ENCODE assay signal across 16 cellular contexts in genomic region chr1:212769372-212770167, GRCh38. TPM values are rescaled to one million over a fixed set of nuclear protein-coding genes. Genes with fewer than 3 reads are reported as not detected.
A peak's percentile ranks its signal among the peaks of the same experiment; 100 is the strongest.
DNase-seq lines count a peak whose midpoint lies in the region; ATAC-seq and TF ChIP-seq lines count a peak whose summit lies in the region.
"Had no signal": no experiment of that assay in that cellular context is flagged by ENCODE, and none has a peak within 500 bp of the region (broad histone marks: within the 10 kb centered on the region; RNA-seq: fewer than 3 reads in every experiment).

No MANE protein-coding gene starts in this region.

- no peak overlapping the region for H3K9ac ChIP-seq in Karpas-422 (ENCODE audit: low read length)
- H3K9ac ChIP-seq: BLaER1 treated with 17β-estradiol and CSF1 and Interleukin-3, amounts not matched to agents 10 nM and 100 nM had no signal

- no peak overlapping the region for H3K27ac ChIP-seq in Karpas-422 (ENCODE audit: low read length)
- H3K27ac ChIP-seq: ascending aorta; BLaER1 treated with 17β-estradiol and CSF1 and Interleukin-3, amounts not matched to agents 10 nM and 100 nM; esophagus muscularis mucosa; right atrium auricular region; uterus had no signal

- peaks cover 86% of the 10 kb centered on the region for H3K79me2 ChIP-seq in Karpas-422 (ENCODE audit: low read length)

- no peak overlapping the region for H3K4me3 ChIP-seq in GM12865 (ENCODE audit: low read depth, low read length)
- H3K4me3 ChIP-seq in Karpas-422 (ENCODE audit: low read length): no peak overlapping the region
- H3K4me3 ChIP-seq: ascending aorta, esophagus muscularis mucosa, right atrium auricular region, uterus had no signal

- peak overlapping the region; percentile 71 for H3K27ac Mint-ChIP-seq in T-helper 2 cell treated with Interferon-gamma antibody and Interleukin-4, amounts not matched to agents 5 μg/mL and 100 μg/mL, for 36 hours
- H3K27ac Mint-ChIP-seq in T-cell: peak overlapping the region in 1 of 2 donors; percentile 59

- DNase-seq in GM12865 (ENCODE audit: low read depth) (peak; percentile 43), iris pigment epithelial cell (ENCODE audit: low read depth) (peak; percentile 9), T-cell (no peak), Karpas-422 (no peak)
- DNase-seq in T-helper 2 cell treated with Interferon-gamma antibody and Interleukin-4, amounts not matched to agents 5 μg/mL and 100 μg/mL, for 36 hours (ENCODE audit: low spot score): no peak
- DNase-seq in stimulated activated CD4-positive, alpha-beta T cell treated with anti-CD3 and anti-CD28 coated beads, Interleukin-4, amount 100 ng/mL, for 24 hours: no peak
- DNase-seq: cortex of kidney, SIG-M5, uterus had no signal

- no peak overlapping the region for H2AFZ ChIP-seq in Karpas-422 (ENCODE audit: low read length)

- H3K4me1 Mint-ChIP-seq in T-helper 2 cell treated with Interferon-gamma antibody and Interleukin-4, amounts not matched to agents 5 μg/mL and 100 μg/mL, for 36 hours (ENCODE audit: low read depth): peaks cover 29% of the 10 kb centered on the region
- H3K4me1 Mint-ChIP-seq in T-cell: peaks cover 36 to 51% (median 38%) of the 10 kb centered on the region in 3 donors
- H3K4me1 Mint-ChIP-seq: neural crest cell had no signal

- H3K9me3 ChIP-seq in Karpas-422 (ENCODE audit: low read length): peaks cover 12% of the 10 kb centered on the region

- no peaks in the 10 kb centered on the region for H4K20me1 ChIP-seq in Karpas-422 (ENCODE audit: insufficient read depth, low read depth, low read length)
- H4K20me1 ChIP-seq: BLaER1 treated with 17β-estradiol and CSF1 and Interleukin-3, amounts not matched to agents 10 nM and 100 nM had no signal

- H3K36me3 Mint-ChIP-seq in T-helper 2 cell treated with Interferon-gamma antibody and Interleukin-4, amounts not matched to agents 5 μg/mL and 100 μg/mL, for 36 hours (ENCODE audit: low read depth): peaks cover 75% of the 10 kb centered on the region
- H3K36me3 Mint-ChIP-seq in T-cell: peaks cover 78% of the 10 kb centered on the region

- peaks cover 55% of the 10 kb centered on the region for H3K36me3 ChIP-seq in Karpas-422 (ENCODE audit: insufficient read depth, low read length)
- H3K36me3 ChIP-seq: uterus had no signal

- no peaks in the 10 kb centered on the region for H3K27me3 ChIP-seq in Karpas-422 (ENCODE audit: low read length)
- H3K27me3 ChIP-seq: ascending aorta; BLaER1 treated with 17β-estradiol and CSF1 and Interleukin-3, amounts not matched to agents 10 nM and 100 nM; esophagus muscularis mucosa; right atrium auricular region; uterus had no signal

- H3K4me2 ChIP-seq in Karpas-422 (ENCODE audit: low read depth, low read length, poor library complexity, severe bottlenecking): no peak overlapping the region
- H3K4me2 ChIP-seq: BLaER1 treated with 17β-estradiol and CSF1 and Interleukin-3, amounts not matched to agents 10 nM and 100 nM had no signal

- peak; percentile 76 for ATAC-seq in GM21360 (IDR thresholded peaks at IDR 0.05; ENCODE audit: unreplicated experiment)
- ATAC-seq in T-cell (replicated peaks in 1 of 4): no peak
- ATAC-seq: left lobe of liver had no signal

- no peak for TF ChIP-seq CTCF in GM12865 (IDR thresholded peaks at IDR 0.05; ENCODE audit: insufficient read depth, low read depth, low read length, missing control alignments)

- no peak overlapping the region for H3K4me3 Mint-ChIP-seq in T-helper 2 cell treated with Interferon-gamma antibody and Interleukin-4, amounts not matched to agents 5 μg/mL and 100 μg/mL, for 36 hours
- H3K4me3 Mint-ChIP-seq in T-cell: no peak overlapping the region
- H3K4me3 Mint-ChIP-seq: neural crest cell had no signal

- H3K27me3 Mint-ChIP-seq in T-helper 2 cell treated with Interferon-gamma antibody and Interleukin-4, amounts not matched to agents 5 μg/mL and 100 μg/mL, for 36 hours (ENCODE audit: low read depth): no peaks in the 10 kb centered on the region
- H3K27me3 Mint-ChIP-seq in T-cell: no peaks in the 10 kb centered on the region

- H3K9me2 ChIP-seq in Karpas-422 (replicated peaks; ENCODE audit: insufficient read depth, low read length): no peaks in the 10 kb centered on the region

- peaks cover 58% of the 10 kb centered on the region for H3K9me3 Mint-ChIP-seq in T-helper 2 cell treated with Interferon-gamma antibody and Interleukin-4, amounts not matched to agents 5 μg/mL and 100 μg/mL, for 36 hours
- peaks cover 11 to 44% (median 21%) of the 10 kb centered on the region in 3 donors for H3K9me3 Mint-ChIP-seq in T-cell

- POLR2A ChIA-PET in T-cell (lab: Charles Lee): interaction anchor here (0.7 kb wide), 2 partner anchors 46 to 230 kb away, joined by 4 read pairs; no protein-coding TSS in a partner anchor

- CTCF ChIA-PET in T-cell (lab: Charles Lee): interaction anchor here (0.6 to 2.1 kb wide), 5 partner anchors 12 to 292 kb away, joined by 3 to 8 read pairs (median 3); no protein-coding TSS in a partner anchor

- H3K4me1 ChIP-seq in Karpas-422 (ENCODE audit: low read length): no peaks in the 10 kb centered on the region
- H3K4me1 ChIP-seq: ascending aorta, esophagus muscularis mucosa, right atrium auricular region, uterus had no signal

RNA-seq across cellular contexts. Expression of gene NSL1, which starts 22.0 kb away (rescaled TPM):
- total RNA-seq in T-cell: 10 to 100 TPM; 24.2 to 37.8 (median 29.7) TPM
- 64.0 and 65.9 TPM in 2 replicates for total RNA-seq in Karpas-422 (2014; rRNA removed; shearing (Covaris generic); ENCODE audit: low replicate concordance)

RNA-seq across cellular contexts. Expression of gene TATDN3, which starts 22.1 kb away (rescaled TPM):
- 10 to 100 TPM in 4 of 5 donors, 1 to 10 TPM in 1; 9.5 to 14.7 (median 12.9) TPM for total RNA-seq in T-cell
- 34.1 and 47.6 TPM in 2 replicates for total RNA-seq in Karpas-422 (2014; rRNA removed; shearing (Covaris generic); ENCODE audit: low replicate concordance)

Comparison
In these comparisons a context has a peak if more than half of its experiments do, and no peak if none do; other contexts are left out.
1. DNase-seq: peak in GM12865 (single experiment) and iris pigment epithelial cell (single experiment); none in T-helper 2 cell treated with Interferon-gamma antibody and Interleukin-4, amounts not matched to agents 5 μg/mL and 100 μg/mL, for 36 hours (single experiment), T-cell (0 of 34), Karpas-422 (single experiment) and stimulated activated CD4-positive, alpha-beta T cell treated with anti-CD3 and anti-CD28 coated beads, Interleukin-4, amount 100 ng/mL, for 24 hours (single experiment).